In the genomic region with DNA sequence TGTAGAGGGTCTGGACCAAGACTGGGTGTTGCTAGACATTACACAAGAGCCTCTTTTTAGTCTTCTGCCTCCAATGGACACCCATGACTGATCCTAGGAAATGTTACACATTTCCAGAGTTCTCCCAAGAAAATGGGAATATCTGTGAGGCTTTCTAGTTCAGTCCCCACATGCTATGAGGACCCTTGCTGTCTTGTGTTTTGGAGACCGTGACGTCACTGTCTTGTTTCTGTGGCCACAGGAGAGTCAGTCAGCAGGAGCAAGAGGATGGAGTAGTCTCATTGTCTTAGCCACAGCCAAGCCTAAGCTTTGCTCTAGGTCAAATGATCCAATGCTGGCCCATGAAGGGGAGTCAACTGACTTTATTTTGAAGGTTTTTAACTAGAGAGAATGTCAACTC, we compare ENCODE assay signal across 11 cellular contexts.
"Had no signal": no experiment of that assay in that cellular context is flagged by ENCODE, and none has a peak within 500 bp of the region (broad histone marks: within the 10 kb centered on the region; RNA-seq: fewer than 3 reads in every experiment).

No MANE protein-coding gene starts in this region.

- DNase-seq: GM23248, GOT3, H7, H9, HCEC 1CT, HFFc6 had no signal

- H3K9ac ChIP-seq: GM23248 had no signal

- H3K4me1 ChIP-seq: HAP-1 had no signal

- H3K9me3 ChIP-seq: HAP-1 had no signal

- H3K36me3 ChIP-seq: HAP-1 had no signal

- FAIRE-seq: H1, H54 had no signal

- H3K4me2 ChIP-seq: GM23338 had no signal

- ATAC-seq: GM23338, HCT116 had no signal

- H3K4me3 Mint-ChIP-seq: GM23338, H9, HFFc6 had no signal

- H3K4me3 ChIP-seq: GM23248, GM23338, HAP-1 had no signal

- H3K27ac Mint-ChIP-seq: GM23338, H9, HFFc6 had no signal

- H3K27ac ChIP-seq: GM23248 had no signal

- H3K4me1 Mint-ChIP-seq: GM23338, H9 had no signal

- H2AFZ ChIP-seq: GM23248, GM23338 had no signal
